1 cellular context compared by ENCODE assay signal in the genomic region with DNA sequence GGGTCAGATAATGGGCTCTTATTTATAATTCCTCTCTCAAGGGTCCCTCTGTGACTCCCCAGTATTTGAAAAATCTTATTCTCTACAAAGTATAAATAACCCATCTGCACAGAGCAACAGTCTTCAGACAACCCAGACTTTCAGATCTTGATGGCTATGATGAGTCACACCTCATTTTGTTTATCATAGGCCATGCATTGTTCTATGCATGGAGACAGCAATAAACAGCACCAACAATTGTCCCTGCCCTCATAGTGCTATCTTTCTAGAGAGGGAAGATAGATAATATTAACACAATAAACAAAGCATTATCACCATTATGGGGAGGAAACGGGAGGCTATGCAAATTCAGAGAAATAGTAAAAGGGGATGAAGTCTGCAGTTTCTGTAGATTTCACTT.
TF ChIP-seq lines count a peak whose summit lies in the region.

No MANE protein-coding gene starts in this region.

TF ChIP-seq in GM12878, 131 proteins besides CTCF, POLR2A, EP300 and RAD21 (continued from another document):
- TF ChIP-seq, protein P1, sequence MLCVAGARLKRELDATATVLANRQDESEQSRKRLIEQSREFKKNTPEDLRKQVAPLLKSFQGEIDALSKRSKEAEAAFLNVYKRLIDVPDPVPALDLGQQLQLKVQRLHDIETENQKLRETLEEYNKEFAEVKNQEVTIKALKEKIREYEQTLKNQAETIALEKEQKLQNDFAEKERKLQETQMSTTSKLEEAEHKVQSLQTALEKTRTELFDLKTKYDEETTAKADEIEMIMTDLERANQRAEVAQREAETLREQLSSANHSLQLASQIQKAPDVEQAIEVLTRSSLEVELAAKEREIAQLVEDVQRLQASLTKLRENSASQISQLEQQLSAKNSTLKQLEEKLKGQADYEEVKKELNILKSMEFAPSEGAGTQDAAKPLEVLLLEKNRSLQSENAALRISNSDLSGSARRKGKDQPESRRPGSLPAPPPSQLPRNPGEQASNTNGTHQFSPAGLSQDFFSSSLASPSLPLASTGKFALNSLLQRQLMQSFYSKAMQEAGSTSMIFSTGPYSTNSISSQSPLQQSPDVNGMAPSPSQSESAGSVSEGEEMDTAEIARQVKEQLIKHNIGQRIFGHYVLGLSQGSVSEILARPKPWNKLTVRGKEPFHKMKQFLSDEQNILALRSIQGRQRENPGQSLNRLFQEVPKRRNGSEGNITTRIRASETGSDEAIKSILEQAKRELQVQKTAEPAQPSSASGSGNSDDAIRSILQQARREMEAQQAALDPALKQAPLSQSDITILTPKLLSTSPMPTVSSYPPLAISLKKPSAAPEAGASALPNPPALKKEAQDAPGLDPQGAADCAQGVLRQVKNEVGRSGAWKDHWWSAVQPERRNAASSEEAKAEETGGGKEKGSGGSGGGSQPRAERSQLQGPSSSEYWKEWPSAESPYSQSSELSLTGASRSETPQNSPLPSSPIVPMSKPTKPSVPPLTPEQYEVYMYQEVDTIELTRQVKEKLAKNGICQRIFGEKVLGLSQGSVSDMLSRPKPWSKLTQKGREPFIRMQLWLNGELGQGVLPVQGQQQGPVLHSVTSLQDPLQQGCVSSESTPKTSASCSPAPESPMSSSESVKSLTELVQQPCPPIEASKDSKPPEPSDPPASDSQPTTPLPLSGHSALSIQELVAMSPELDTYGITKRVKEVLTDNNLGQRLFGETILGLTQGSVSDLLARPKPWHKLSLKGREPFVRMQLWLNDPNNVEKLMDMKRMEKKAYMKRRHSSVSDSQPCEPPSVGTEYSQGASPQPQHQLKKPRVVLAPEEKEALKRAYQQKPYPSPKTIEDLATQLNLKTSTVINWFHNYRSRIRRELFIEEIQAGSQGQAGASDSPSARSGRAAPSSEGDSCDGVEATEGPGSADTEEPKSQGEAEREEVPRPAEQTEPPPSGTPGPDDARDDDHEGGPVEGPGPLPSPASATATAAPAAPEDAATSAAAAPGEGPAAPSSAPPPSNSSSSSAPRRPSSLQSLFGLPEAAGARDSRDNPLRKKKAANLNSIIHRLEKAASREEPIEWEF (IDR thresholded peaks at IDR 0.05; ENCODE audit: insufficient replicate concordance, low read depth, low read length): no peak
- TF ChIP-seq, protein P2, sequence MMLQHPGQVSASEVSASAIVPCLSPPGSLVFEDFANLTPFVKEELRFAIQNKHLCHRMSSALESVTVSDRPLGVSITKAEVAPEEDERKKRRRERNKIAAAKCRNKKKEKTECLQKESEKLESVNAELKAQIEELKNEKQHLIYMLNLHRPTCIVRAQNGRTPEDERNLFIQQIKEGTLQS (IDR thresholded peaks at IDR 0.05; ENCODE audit: borderline replicate concordance, extremely low read depth, low read depth, low read length): no peak
- TF ChIP-seq RB1 (IDR thresholded peaks at IDR 0.05; ENCODE audit: borderline replicate concordance) (no peak), TBL1XR1 (IDR thresholded peaks at IDR 0.05; ENCODE audit: low read depth, low read length) (no peak)
- TF ChIP-seq, protein P3, sequence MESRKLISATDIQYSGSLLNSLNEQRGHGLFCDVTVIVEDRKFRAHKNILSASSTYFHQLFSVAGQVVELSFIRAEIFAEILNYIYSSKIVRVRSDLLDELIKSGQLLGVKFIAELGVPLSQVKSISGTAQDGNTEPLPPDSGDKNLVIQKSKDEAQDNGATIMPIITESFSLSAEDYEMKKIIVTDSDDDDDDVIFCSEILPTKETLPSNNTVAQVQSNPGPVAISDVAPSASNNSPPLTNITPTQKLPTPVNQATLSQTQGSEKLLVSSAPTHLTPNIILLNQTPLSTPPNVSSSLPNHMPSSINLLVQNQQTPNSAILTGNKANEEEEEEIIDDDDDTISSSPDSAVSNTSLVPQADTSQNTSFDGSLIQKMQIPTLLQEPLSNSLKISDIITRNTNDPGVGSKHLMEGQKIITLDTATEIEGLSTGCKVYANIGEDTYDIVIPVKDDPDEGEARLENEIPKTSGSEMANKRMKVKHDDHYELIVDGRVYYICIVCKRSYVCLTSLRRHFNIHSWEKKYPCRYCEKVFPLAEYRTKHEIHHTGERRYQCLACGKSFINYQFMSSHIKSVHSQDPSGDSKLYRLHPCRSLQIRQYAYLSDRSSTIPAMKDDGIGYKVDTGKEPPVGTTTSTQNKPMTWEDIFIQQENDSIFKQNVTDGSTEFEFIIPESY (IDR thresholded peaks at IDR 0.05): no peak
